ENCODE assay signal across 17 cellular contexts in the genomic region with DNA sequence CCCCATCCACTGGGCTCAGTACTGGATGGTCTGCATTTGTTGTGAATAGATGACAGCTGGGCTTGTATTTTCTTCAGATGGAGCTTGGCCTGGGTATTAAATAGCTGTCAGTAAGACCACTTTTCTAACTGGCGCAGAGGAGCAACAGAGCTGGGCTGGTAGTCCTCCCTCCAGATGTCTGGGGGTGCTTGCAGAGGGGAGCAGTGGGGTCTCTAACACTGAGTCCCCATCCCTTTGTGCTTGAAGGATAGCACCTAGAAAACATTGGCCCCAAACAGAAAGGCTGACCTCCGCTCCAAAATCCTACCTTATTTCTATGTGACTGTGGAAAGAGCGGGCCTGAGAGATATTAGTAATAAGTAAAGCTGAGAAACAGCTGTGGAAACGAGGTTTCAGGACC.
A peak's percentile ranks its signal among the peaks of the same experiment; 100 is the strongest.
DNase-seq lines count a peak whose midpoint lies in the region; ATAC-seq and TF ChIP-seq lines count a peak whose summit lies in the region.
"Had no signal": no experiment of that assay in that cellular context is flagged by ENCODE, and none has a peak within 500 bp of the region (broad histone marks: within the 10 kb centered on the region; RNA-seq: fewer than 3 reads in every experiment).

No MANE protein-coding gene starts in this region.

- no peak overlapping the region for H2AFZ ChIP-seq in neuronal stem cell (ENCODE audit: low read length)

- no peak overlapping the region for H3K27ac Mint-ChIP-seq in glutamatergic neuron (ENCODE audit: unreplicated experiment)
- H3K27ac Mint-ChIP-seq: B cell; CD4-positive, alpha-beta T cell; CD8-positive, alpha-beta memory T cell had no signal

- TF ChIP-seq CTCF in RWPE2 (IDR thresholded peaks at IDR 0.05; ENCODE audit: poor library complexity, severe bottlenecking) (no peak), glutamatergic neuron (IDR thresholded peaks at IDR 0.05; ENCODE audit: partially characterized antibody, unreplicated experiment) (no peak)

- peak overlapping the region in 6 of 11 experiments; percentile 73 to 83 (median 80); a peak in 3 of 22 replicates for H3K4me2 ChIP-seq in BLaER1 treated with 17β-estradiol and CSF1 and Interleukin-3, amounts not matched to agents 10 nM and 100 nM
- H3K4me2 ChIP-seq in neuronal stem cell (ENCODE audit: insufficient read depth, low read length, poor library complexity, severe bottlenecking): no peak overlapping the region
- H3K4me2 ChIP-seq: BLaER1 had no signal

- H3K4me3 Mint-ChIP-seq in glutamatergic neuron (ENCODE audit: unreplicated experiment): no peak overlapping the region
- H3K4me3 Mint-ChIP-seq: B cell; CD14-positive monocyte; CD4-positive, alpha-beta T cell; CD8-positive, alpha-beta memory T cell; HFFc6 had no signal

- H2BK5ac ChIP-seq in neuronal stem cell (ENCODE audit: low read length): no peak overlapping the region

- peak overlapping the region in 3 of 11 experiments; percentile 27 to 92 (median 28); a peak in 2 of 22 replicates for H3K27ac ChIP-seq in BLaER1 treated with 17β-estradiol and CSF1 and Interleukin-3, amounts not matched to agents 10 nM and 100 nM
- H3K27ac ChIP-seq in RWPE2 (ENCODE audit: poor library complexity, severe bottlenecking) (peak overlapping the region; percentile 99), neuronal stem cell (replicated peaks; ENCODE audit: low read length) (no peak overlapping the region)
- H3K27ac ChIP-seq: BLaER1 had no signal

- peaks cover 55% of the 10 kb centered on the region for H3K4me1 Mint-ChIP-seq in glutamatergic neuron (ENCODE audit: low read depth, unreplicated experiment)
- H3K4me1 Mint-ChIP-seq: B cell; CD14-positive monocyte; CD8-positive, alpha-beta memory T cell had no signal

- peaks cover 8% of the 10 kb centered on the region for H3K27me3 Mint-ChIP-seq in glutamatergic neuron (ENCODE audit: unreplicated experiment)

- H3K27me3 ChIP-seq in BLaER1 treated with 17β-estradiol and CSF1 and Interleukin-3, amounts not matched to agents 10 nM and 100 nM: no peaks in the 10 kb centered on the region
- H3K27me3 ChIP-seq in RWPE2 (ENCODE audit: insufficient read depth, poor library complexity, severe bottlenecking) (no peaks in the 10 kb centered on the region), neuronal stem cell (ENCODE audit: control insufficient read depth in 3 of 3, insufficient read depth in 3 of 3, low read depth in 1 of 3, low read length in 3 of 3) (no peaks in the 10 kb centered on the region)
- H3K27me3 ChIP-seq: BLaER1 had no signal

- no peak overlapping the region for H4K8ac ChIP-seq in neuronal stem cell (ENCODE audit: low read depth, low read length)

- H3K18ac ChIP-seq in neuronal stem cell (ENCODE audit: low read length): no peak overlapping the region

- H3K9ac ChIP-seq in BLaER1 treated with 17β-estradiol and CSF1 and Interleukin-3, amounts not matched to agents 10 nM and 100 nM: no peak overlapping the region
- no peak overlapping the region for H3K9ac ChIP-seq in neuronal stem cell (ENCODE audit: low read depth, low read length, poor library complexity)
- H3K9ac ChIP-seq: BLaER1 had no signal

- no peak overlapping the region for H2BK15ac ChIP-seq in neuronal stem cell (ENCODE audit: low read length)

- H4K91ac ChIP-seq in neuronal stem cell (ENCODE audit: low read depth, low read length, poor library complexity): no peak overlapping the region

- no peak overlapping the region for H2BK12ac ChIP-seq in neuronal stem cell (ENCODE audit: low read length)

- no peak overlapping the region for H3K4ac ChIP-seq in neuronal stem cell (ENCODE audit: low read length)

- peak overlapping the region; percentile 16 for H2AK5ac ChIP-seq in neuronal stem cell (ENCODE audit: low read depth, low read length)

- H3K9me3 ChIP-seq in BLaER1 treated with 17β-estradiol and CSF1 and Interleukin-3, amounts not matched to agents 10 nM and 100 nM (replicated peaks in 1 of 11): no peaks in the 10 kb centered on the region
- H3K9me3 ChIP-seq in RWPE2 (ENCODE audit: severe bottlenecking) (no peaks in the 10 kb centered on the region), neuronal stem cell (replicated peaks in 1 of 2; ENCODE audit: control insufficient read depth in 2 of 2, insufficient read depth in 1 of 2, low read depth in 1 of 2, low read length in 2 of 2) (peaks cover 0 to 7% of the 10 kb centered on the region in 2 donors)
- H3K9me3 ChIP-seq: BLaER1, HAP-1 had no signal

- no peak overlapping the region for H3K4me3 ChIP-seq in BLaER1 treated with 17β-estradiol and CSF1 and Interleukin-3, amounts not matched to agents 10 nM and 100 nM
- H3K4me3 ChIP-seq in RWPE2 (ENCODE audit: severe bottlenecking) (no peak overlapping the region), neuronal stem cell (ENCODE audit: low read length in 2 of 2) (no peak overlapping the region)
- H3K4me3 ChIP-seq: BLaER1, HAP-1 had no signal

- WGBS in neuronal stem cell (ENCODE audit: extremely low coverage in 2 of 2, insufficient read length in 2 of 2, insufficient replicate concordance in 1 of 2), 2 donors: no CpG with 5 or more reads among the region's 4 CpGs

- H3K23ac ChIP-seq in neuronal stem cell (ENCODE audit: low read depth, low read length, poor library complexity): no peak overlapping the region

- no peak overlapping the region for H2BK120ac ChIP-seq in neuronal stem cell (ENCODE audit: low read depth, low read length)

- H3K36me3 ChIP-seq in BLaER1 treated with 17β-estradiol and CSF1 and Interleukin-3, amounts not matched to agents 10 nM and 100 nM: no peaks in the 10 kb centered on the region
- H3K36me3 ChIP-seq in RWPE2 (ENCODE audit: low read depth): no peaks in the 10 kb centered on the region
- no peaks in the 10 kb centered on the region for H3K36me3 ChIP-seq in neuronal stem cell (replicated peaks in 1 of 2; ENCODE audit: control insufficient read depth in 2 of 2, insufficient read depth in 2 of 2, low read length in 2 of 2)
- H3K36me3 ChIP-seq: BLaER1, HAP-1 had no signal

- intact Hi-C loops in posterior cingulate gyrus (cut with DNase I): no loop called here

- H3K36me3 Mint-ChIP-seq in glutamatergic neuron (ENCODE audit: unreplicated experiment): no peaks in the 10 kb centered on the region
- H3K36me3 Mint-ChIP-seq: CD14-positive monocyte; CD8-positive, alpha-beta memory T cell had no signal

- no peak for ATAC-seq in RWPE2 (ENCODE audit: low read depth)

- H3K79me1 ChIP-seq in neuronal stem cell (ENCODE audit: low read depth, low read length): no peaks in the 10 kb centered on the region

- H3K4me1 ChIP-seq in BLaER1 treated with 17β-estradiol and CSF1 and Interleukin-3, amounts not matched to agents 10 nM and 100 nM: peaks cover 36 to 66% (median 57%) of the 10 kb centered on the region in 10 experiments
- peaks cover 48% of the 10 kb centered on the region for H3K4me1 ChIP-seq in RWPE2 (ENCODE audit: insufficient read depth, poor library complexity, severe bottlenecking)
- H3K4me1 ChIP-seq in neuronal stem cell (ENCODE audit: control insufficient read depth in 2 of 2, insufficient read depth in 1 of 2, low read depth in 1 of 2, low read length in 2 of 2): peaks cover 9 to 17% of the 10 kb centered on the region in 2 donors
- H3K4me1 ChIP-seq: HAP-1 had no signal

- DNase-seq in RWPE2 (ENCODE audit: low spot score) (no peak), neuronal stem cell (ENCODE audit: low spot score) (no peak), glutamatergic neuron (no peak), posterior cingulate gyrus (no peak)
- no peak for DNase-seq in activated CD4-positive, alpha-beta T cell treated with anti-CD3 and anti-CD28 coated beads for 48 hours
- DNase-seq: CD4-positive, alpha-beta T cell; CD8-positive, alpha-beta memory T cell; DMS 273 treated with DMSO at 0.1 percent for 48 hours; DMS79; GF-D8; GOT3; HFFc6 had no signal

- H3K9me3 Mint-ChIP-seq in glutamatergic neuron (ENCODE audit: unreplicated experiment): peaks cover 7% of the 10 kb centered on the region
- H3K9me3 Mint-ChIP-seq: CD4-positive, alpha-beta T cell; CD8-positive, alpha-beta memory T cell; HFFc6 had no signal

- no peak overlapping the region for H3K14ac ChIP-seq in neuronal stem cell (ENCODE audit: low read length)

- H4K20me1 ChIP-seq in BLaER1 treated with 17β-estradiol and CSF1 and Interleukin-3, amounts not matched to agents 10 nM and 100 nM: no peaks in the 10 kb centered on the region
- H4K20me1 ChIP-seq: BLaER1 had no signal
